ENCODE assay signal across 1 cellular context in the genomic region with DNA sequence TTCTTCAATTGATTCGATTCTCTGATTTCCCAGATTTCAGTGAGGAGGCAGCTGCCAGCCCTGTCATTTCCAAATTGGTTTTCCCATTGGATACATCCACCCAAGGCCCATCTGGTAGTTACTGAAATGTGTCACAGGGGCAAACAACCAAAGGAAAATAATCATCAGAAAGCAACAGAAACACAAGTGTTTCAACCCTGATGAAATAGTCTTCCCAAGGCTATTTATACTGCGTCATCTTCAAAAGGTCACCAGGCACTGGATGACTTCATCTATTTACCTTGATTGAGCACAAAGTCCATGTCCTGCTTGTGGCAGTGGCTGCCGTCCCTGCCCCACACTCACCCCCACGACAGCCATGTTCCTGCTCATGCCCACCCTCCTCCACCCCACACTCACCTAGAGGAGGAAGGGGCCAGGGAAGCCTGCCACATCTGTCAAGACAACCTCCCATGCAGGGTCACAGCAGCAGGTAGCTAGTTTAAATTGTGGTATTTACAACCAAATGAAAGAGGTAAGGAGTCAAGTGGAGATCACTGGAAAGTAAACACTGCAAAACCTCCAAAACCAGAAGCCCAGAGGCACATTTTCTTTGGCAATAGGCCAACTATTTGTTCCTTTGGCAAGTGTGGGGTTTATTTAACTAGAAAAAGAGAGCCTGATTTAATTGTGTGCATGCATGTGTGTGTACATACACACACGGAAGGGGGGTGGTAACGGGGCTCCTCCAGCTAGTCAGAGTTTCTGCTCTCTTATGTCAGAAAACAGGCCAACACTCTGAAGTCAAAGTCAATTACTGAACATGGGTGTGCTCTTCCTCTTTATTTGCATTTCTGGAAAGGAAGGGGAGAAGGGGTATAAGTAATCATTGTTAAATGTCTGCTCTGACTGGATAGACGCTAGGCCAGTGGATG.
TF ChIP-seq lines count a peak whose summit lies in the region.

No MANE protein-coding gene starts in this region.

TF ChIP-seq in HepG2, 621 proteins besides CTCF, POLR2A, EP300 and RAD21 (continued from another document and continues in another):
- TF ChIP-seq, protein P1, sequence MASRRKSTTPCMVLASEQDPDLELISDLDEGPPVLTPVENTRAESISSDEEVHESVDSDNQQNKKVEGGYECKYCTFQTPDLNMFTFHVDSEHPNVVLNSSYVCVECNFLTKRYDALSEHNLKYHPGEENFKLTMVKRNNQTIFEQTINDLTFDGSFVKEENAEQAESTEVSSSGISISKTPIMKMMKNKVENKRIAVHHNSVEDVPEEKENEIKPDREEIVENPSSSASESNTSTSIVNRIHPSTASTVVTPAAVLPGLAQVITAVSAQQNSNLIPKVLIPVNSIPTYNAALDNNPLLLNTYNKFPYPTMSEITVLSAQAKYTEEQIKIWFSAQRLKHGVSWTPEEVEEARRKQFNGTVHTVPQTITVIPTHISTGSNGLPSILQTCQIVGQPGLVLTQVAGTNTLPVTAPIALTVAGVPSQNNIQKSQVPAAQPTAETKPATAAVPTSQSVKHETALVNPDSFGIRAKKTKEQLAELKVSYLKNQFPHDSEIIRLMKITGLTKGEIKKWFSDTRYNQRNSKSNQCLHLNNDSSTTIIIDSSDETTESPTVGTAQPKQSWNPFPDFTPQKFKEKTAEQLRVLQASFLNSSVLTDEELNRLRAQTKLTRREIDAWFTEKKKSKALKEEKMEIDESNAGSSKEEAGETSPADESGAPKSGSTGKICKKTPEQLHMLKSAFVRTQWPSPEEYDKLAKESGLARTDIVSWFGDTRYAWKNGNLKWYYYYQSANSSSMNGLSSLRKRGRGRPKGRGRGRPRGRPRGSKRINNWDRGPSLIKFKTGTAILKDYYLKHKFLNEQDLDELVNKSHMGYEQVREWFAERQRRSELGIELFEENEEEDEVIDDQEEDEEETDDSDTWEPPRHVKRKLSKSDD (CRISPR knock-in tag; IDR thresholded peaks at IDR 0.05; ENCODE audit: low read depth): peak; percentile 97
- TF ChIP-seq GRHL1 (CRISPR knock-in tag; conservative IDR thresholded peaks at IDR 0.05): no peak
- peak; percentile 98 for TF ChIP-seq HOXA3 (CRISPR knock-in tag; IDR thresholded peaks at IDR 0.05)
- TF ChIP-seq NFYC (CRISPR knock-in tag; IDR thresholded peaks at IDR 0.05): no peak
- no peak for TF ChIP-seq SNRNP70 (IDR thresholded peaks at IDR 0.05; ENCODE audit: low read depth, low read length)
- TF ChIP-seq, protein P2, sequence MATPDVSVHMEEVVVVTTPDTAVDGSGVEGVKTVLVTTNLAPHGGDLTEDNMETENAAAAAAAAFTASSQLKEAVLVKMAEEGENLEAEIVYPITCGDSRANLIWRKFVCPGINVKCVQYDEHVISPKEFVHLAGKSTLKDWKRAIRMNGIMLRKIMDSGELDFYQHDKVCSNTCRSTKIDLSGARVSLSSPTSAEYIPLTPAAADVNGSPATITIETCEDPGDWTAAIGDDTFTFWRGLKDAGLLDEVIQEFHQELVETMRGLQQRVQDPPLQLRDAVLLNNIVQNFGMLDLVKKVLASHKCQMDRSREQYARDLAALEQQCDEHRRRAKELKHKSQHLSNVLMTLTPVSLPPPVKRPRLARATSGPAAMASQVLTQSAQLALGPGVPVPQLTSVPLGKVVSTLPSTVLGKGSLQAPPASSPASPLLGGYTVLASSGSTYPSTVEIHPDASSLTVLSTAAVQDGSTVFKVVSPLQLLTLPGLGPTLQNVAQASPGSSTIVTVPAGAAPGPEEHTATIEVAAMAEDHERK (CRISPR knock-in tag; IDR thresholded peaks at IDR 0.05; ENCODE audit: low read depth): no peak
- no peak for TF ChIP-seq ZSCAN29 (CRISPR knock-in tag; conservative IDR thresholded peaks at IDR 0.05)
- TF ChIP-seq SIN3B (IDR thresholded peaks at IDR 0.05; ENCODE audit: low read length): peak; percentile 14; the same call in 1 of the 2 replicates
- no peak for TF ChIP-seq CBX2 (IDR thresholded peaks at IDR 0.05; ENCODE audit: low read depth, low read length)
- TF ChIP-seq CBX2 (CRISPR knock-in tag; IDR thresholded peaks at IDR 0.05; ENCODE audit: low read depth): no peak
- peak; percentile 84 for TF ChIP-seq SOX5 (CRISPR knock-in tag; IDR thresholded peaks at IDR 0.05; ENCODE audit: borderline replicate concordance)
- TF ChIP-seq, protein P3, sequence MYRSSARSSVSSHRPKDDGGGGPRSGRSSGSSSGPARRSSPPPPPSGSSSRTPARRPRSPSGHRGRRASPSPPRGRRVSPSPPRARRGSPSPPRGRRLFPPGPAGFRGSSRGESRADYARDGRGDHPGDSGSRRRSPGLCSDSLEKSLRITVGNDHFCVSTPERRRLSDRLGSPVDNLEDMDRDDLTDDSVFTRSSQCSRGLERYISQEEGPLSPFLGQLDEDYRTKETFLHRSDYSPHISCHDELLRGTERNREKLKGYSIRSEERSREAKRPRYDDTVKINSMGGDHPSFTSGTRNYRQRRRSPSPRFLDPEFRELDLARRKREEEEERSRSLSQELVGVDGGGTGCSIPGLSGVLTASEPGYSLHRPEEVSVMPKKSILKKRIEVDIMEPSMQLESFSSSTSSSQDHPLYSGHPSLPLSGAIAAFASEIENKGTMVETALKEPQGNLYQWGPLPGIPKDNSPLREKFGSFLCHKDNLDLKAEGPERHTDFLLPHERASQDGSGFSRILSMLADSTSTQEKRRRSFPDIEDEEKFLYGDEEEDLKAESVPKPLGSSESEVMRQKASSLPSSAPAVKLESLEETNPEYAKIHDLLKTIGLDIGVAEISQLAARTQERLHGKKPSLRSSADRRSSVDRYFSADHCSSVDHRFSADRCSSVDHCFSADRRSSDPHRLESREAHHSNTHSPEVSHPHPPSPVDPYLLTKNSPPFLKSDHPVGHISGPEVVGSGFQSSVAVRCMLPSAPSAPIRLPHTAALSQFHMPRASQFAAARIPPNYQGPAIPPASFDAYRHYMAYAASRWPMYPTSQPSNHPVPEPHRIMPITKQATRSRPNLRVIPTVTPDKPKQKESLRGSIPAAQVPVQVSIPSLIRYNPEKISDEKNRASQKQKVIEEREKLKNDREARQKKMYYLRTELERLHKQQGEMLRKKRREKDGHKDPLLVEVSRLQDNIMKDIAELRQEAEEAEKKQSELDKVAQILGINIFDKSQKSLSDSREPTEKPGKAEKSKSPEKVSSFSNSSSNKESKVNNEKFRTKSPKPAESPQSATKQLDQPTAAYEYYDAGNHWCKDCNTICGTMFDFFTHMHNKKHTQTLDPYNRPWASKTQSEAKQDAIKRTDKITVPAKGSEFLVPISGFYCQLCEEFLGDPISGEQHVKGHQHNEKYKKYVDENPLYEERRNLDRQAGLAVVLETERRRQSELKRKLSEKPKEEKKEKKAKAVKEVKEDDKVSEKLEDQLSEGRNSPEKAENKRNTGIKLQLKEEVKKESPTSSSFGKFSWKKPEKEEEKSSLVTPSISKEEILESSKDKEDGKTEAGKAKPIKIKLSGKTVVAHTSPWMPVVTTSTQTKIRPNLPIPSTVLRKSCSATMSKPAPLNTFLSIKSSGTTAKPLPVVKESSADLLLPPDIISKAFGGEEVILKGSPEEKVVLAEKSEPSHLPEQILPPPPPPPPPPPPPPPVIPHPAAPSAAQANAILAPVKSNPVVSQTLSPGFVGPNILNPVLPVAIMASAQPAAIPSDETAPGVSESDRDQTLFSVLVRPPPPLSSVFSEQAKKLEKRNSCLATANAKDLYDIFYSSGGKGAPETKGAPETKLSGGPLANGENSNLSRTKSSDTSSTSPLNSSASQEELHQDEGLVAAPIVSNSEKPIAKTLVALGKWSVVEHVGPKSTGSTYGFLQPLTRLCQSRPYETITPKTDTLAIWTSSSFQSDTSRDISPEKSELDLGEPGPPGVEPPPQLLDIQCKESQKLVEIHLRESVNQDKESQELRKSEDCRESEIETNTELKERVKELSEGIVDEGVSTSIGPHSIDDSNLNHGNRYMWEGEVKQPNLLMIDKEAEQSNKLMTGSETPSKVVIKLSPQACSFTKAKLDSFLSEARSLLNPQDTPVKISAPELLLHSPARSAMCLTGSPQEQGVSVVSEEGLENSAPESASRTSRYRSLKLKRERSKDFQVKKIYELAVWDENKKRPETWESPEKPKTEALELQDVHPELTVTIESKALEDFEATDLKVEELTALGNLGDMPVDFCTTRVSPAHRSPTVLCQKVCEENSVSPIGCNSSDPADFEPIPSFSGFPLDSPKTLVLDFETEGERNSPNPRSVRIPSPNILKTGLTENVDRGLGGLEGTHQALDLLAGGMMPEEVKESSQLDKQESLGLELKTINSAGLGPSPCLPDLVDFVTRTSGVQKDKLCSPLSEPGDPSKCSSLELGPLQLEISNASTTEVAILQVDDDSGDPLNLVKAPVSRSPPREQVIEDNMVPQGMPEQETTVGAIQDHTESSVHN (CRISPR knock-in tag; IDR thresholded peaks at IDR 0.05): no peak
- TF ChIP-seq TFAP4 (IDR thresholded peaks at IDR 0.05; ENCODE audit: borderline replicate concordance, low read depth): peak; percentile 63
- no peak for TF ChIP-seq SSRP1 (CRISPR knock-in tag; IDR thresholded peaks at IDR 0.05)
- TF ChIP-seq, protein P4, sequence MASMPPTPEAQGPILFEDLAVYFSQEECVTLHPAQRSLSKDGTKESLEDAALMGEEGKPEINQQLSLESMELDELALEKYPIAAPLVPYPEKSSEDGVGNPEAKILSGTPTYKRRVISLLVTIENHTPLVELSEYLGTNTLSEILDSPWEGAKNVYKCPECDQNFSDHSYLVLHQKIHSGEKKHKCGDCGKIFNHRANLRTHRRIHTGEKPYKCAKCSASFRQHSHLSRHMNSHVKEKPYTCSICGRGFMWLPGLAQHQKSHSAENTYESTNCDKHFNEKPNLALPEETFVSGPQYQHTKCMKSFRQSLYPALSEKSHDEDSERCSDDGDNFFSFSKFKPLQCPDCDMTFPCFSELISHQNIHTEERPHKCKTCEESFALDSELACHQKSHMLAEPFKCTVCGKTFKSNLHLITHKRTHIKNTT (CRISPR knock-in tag; IDR thresholded peaks at IDR 0.05): no peak
- TF ChIP-seq ARNTL (CRISPR knock-in tag; IDR thresholded peaks at IDR 0.05): peak; percentile 51
- TF ChIP-seq HOXA9 (CRISPR knock-in tag; IDR thresholded peaks at IDR 0.05; ENCODE audit: borderline replicate concordance): no peak
- no peak for TF ChIP-seq AGO1 (IDR thresholded peaks at IDR 0.05; ENCODE audit: low read depth, low read length, poor library complexity, severe bottlenecking)
- peak; percentile 68; the same call in 1 of the 2 replicates for TF ChIP-seq ZSCAN25 (CRISPR knock-in tag; IDR thresholded peaks at IDR 0.05)
- TF ChIP-seq MYC (CRISPR knock-in tag; IDR thresholded peaks at IDR 0.05; ENCODE audit: borderline replicate concordance): peak; percentile 80; the same call in 1 of the 2 replicates
- TF ChIP-seq, protein P5, sequence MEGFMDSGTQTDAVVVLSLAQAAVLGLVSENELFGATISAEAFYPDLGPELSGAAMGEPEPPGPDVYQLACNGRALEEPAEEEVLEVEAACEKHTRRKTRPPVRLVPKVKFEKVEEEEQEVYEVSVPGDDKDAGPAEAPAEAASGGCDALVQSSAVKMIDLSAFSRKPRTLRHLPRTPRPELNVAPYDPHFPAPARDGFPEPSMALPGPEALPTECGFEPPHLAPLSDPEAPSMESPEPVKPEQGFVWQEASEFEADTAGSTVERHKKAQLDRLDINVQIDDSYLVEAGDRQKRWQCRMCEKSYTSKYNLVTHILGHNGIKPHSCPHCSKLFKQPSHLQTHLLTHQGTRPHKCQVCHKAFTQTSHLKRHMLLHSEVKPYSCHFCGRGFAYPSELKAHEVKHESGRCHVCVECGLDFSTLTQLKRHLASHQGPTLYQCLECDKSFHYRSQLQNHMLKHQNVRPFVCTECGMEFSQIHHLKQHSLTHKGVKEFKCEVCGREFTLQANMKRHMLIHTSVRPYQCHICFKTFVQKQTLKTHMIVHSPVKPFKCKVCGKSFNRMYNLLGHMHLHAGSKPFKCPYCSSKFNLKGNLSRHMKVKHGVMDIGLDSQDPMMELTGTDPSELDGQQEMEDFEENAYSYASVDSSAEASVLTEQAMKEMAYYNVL (CRISPR knock-in tag; IDR thresholded peaks at IDR 0.05; ENCODE audit: borderline replicate concordance): peak; percentile 93
- TF ChIP-seq ZNF660 (CRISPR knock-in tag; IDR thresholded peaks at IDR 0.05; ENCODE audit: borderline replicate concordance, low read depth): no peak
- TF ChIP-seq TBX2 (CRISPR knock-in tag; IDR thresholded peaks at IDR 0.05; ENCODE audit: borderline replicate concordance): peak; percentile 82
- TF ChIP-seq, protein P6, sequence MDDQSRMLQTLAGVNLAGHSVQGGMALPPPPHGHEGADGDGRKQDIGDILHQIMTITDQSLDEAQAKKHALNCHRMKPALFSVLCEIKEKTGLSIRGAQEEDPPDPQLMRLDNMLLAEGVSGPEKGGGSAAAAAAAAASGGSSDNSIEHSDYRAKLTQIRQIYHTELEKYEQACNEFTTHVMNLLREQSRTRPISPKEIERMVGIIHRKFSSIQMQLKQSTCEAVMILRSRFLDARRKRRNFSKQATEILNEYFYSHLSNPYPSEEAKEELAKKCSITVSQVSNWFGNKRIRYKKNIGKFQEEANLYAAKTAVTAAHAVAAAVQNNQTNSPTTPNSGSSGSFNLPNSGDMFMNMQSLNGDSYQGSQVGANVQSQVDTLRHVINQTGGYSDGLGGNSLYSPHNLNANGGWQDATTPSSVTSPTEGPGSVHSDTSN (CRISPR knock-in tag; IDR thresholded peaks at IDR 0.05; ENCODE audit: borderline replicate concordance): no peak
- TF ChIP-seq ZNF816 (CRISPR knock-in tag; IDR thresholded peaks at IDR 0.05; ENCODE audit: borderline replicate concordance): no peak; the same call in 1 of the 2 replicates
- TF ChIP-seq TP53 (CRISPR knock-in tag; conservative IDR thresholded peaks at IDR 0.05): no peak
- TF ChIP-seq TAF1 (CRISPR knock-in tag; IDR thresholded peaks at IDR 0.05): no peak
